Comparison of ENCODE assay signal across 8 cellular contexts in genomic region chr14:75259510-75259855, GRCh38. TPM values are rescaled to one million over a fixed set of nuclear protein-coding genes. Genes with fewer than 3 reads are reported as not detected.
DNase-seq lines count a peak whose midpoint lies in the region; ATAC-seq and TF ChIP-seq lines count a peak whose summit lies in the region.

No MANE protein-coding gene starts in this region.

- H3K36me3 Mint-ChIP-seq in mesothelial cell of epicardium, result no peaks in the 10 kb centered on the region

- H3K27me3 Mint-ChIP-seq in mesothelial cell of epicardium (ENCODE audit: low read depth), result no peaks in the 10 kb centered on the region

- DNase-seq in NCI-H345 treated with DMSO at 0.1 percent for 48 hours (lab: John Stamatoyannopoulos, UW; ENCODE audit: unreplicated experiment) (peak; percentile 9), NCI-H345 (lab: John Stamatoyannopoulos, UW) (no peak), NT2/D1 (ENCODE audit: low read depth, low spot score) (no peak), mesothelial cell of epicardium (ENCODE audit: low spot score in 2 of 2, unreplicated experiment in 2 of 2) (no peak), aorta (no peak)
- DNase-seq in stimulated activated CD4-positive, alpha-beta T cell treated with anti-CD3 and anti-CD28 coated beads, Interleukin-4, amount 100 ng/mL, for 4 hours, result no peak

- H3K4me3 ChIP-seq in NT2/D1 (ENCODE audit: insufficient read length, low read depth) (peak overlapping the region; percentile 79), aorta (ENCODE audit: low read length in 2 of 2) (peak overlapping the region in 1 of 2 donors; percentile 15)

- H3K4me1 ChIP-seq in NT2/D1 (ENCODE audit: insufficient read depth, insufficient read length), result peaks cover 10% of the 10 kb centered on the region
- no peaks in the 10 kb centered on the region for H3K4me1 ChIP-seq in aorta (ENCODE audit: control insufficient read depth in 1 of 2, insufficient read depth in 2 of 2, low read length in 2 of 2)

- 1% methylated on average over 7 of the region's 7 CpGs for WGBS in aorta, 2 donors

- TF ChIP-seq CTCF in mesothelial cell of epicardium (IDR thresholded peaks at IDR 0.05; ENCODE audit: unreplicated experiment), result no peak

- peaks cover 60% of the 10 kb centered on the region for H3K4me1 Mint-ChIP-seq in mesothelial cell of epicardium

- H3K9ac ChIP-seq in NT2/D1 (ENCODE audit: insufficient read length, low read depth), result peak overlapping the region; percentile 77

- no peaks in the 10 kb centered on the region for H3K9me3 Mint-ChIP-seq in mesothelial cell of epicardium

- H3K36me3 ChIP-seq in NT2/D1 (ENCODE audit: insufficient read depth, insufficient read length, low read length) (no peaks in the 10 kb centered on the region), aorta (ENCODE audit: control insufficient read depth in 1 of 2, insufficient read depth in 2 of 2, low read length in 1 of 2) (no peaks in the 10 kb centered on the region)

- intact Hi-C loops in aorta (cut with DNase I), result loop anchor here (1.0 to 2.0 kb wide), 3 partner anchors 17 to 35 kb away; no protein-coding TSS in a partner anchor

- ATAC-seq in aorta (ENCODE audit: low FRiP score) (peak; percentile 55), GM18861 (IDR thresholded peaks at IDR 0.05; ENCODE audit: unreplicated experiment) (no peak)

- H3K9me3 ChIP-seq in NT2/D1 (ENCODE audit: insufficient read depth, low read length) (no peaks in the 10 kb centered on the region), aorta (ENCODE audit: control insufficient read depth, low read length) (no peaks in the 10 kb centered on the region)

- H3K27me3 ChIP-seq in NT2/D1 (ENCODE audit: insufficient read depth, insufficient read length) (no peaks in the 10 kb centered on the region), aorta (ENCODE audit: control insufficient read depth in 1 of 2, insufficient read depth in 2 of 2, low read length in 1 of 2) (no peaks in the 10 kb centered on the region)

- H3K4me3 Mint-ChIP-seq in mesothelial cell of epicardium, result peak overlapping the region; percentile 75

- peak overlapping the region; percentile 100 for H3K27ac ChIP-seq in cingulate gyrus (ENCODE audit: low read depth, low read length)
- H3K27ac ChIP-seq in aorta (ENCODE audit: low read depth in 1 of 2, low read length in 2 of 2), result peak overlapping the region; percentile 50 to 96

- peak overlapping the region; percentile 100 for H3K27ac Mint-ChIP-seq in mesothelial cell of epicardium

RNA-seq across cellular contexts. Expression of gene FOS, which starts 19.1 kb away (rescaled TPM):
- total RNA-seq in mesothelial cell of epicardium, result 789 to 796 TPM (median 796 TPM) in 3 replicates
- 1,000 to 10,000 TPM in 1 of 2 donors, 100 to 1,000 TPM in 1; 129 to 2,160 TPM for total RNA-seq in aorta
- 100 to 1,000 TPM; 154 to 504 TPM for polyA plus RNA-seq in aorta
